In the genomic region with DNA sequence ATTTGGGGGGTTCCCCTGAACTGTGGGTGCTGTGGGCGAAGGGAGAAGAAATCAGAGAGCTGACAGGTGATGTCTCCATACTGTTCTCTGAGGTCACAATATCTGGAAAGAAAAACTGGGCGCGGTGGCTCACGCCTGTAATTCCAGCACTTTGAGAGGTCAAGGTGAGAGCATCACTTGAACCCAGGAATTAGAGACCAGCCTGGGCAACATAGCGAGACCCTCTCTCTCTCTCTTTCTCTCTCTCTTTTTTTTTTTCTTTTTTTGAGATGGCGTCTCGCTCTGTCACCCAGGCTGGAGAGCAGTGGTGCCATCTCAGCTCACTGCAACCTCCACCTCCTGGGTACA, we compare ENCODE assay signal across 1 cellular context.
TF ChIP-seq lines count a peak whose summit lies in the region.

No MANE protein-coding gene starts in this region.

TF ChIP-seq in HepG2, 621 proteins besides CTCF, POLR2A, EP300 and RAD21:
- TF ChIP-seq POGZ (CRISPR knock-in tag; IDR thresholded peaks at IDR 0.05) (no peak), ETV5 (CRISPR knock-in tag; IDR thresholded peaks at IDR 0.05; ENCODE audit: borderline replicate concordance) (no peak), ZNF121 (CRISPR knock-in tag; IDR thresholded peaks at IDR 0.05) (peak; percentile 46; the same call in 1 of the 2 replicates), ARHGAP35 (CRISPR knock-in tag; IDR thresholded peaks at IDR 0.05; ENCODE audit: borderline replicate concordance) (no peak)
